13 cellular contexts compared by ENCODE assay signal in the genomic region with DNA sequence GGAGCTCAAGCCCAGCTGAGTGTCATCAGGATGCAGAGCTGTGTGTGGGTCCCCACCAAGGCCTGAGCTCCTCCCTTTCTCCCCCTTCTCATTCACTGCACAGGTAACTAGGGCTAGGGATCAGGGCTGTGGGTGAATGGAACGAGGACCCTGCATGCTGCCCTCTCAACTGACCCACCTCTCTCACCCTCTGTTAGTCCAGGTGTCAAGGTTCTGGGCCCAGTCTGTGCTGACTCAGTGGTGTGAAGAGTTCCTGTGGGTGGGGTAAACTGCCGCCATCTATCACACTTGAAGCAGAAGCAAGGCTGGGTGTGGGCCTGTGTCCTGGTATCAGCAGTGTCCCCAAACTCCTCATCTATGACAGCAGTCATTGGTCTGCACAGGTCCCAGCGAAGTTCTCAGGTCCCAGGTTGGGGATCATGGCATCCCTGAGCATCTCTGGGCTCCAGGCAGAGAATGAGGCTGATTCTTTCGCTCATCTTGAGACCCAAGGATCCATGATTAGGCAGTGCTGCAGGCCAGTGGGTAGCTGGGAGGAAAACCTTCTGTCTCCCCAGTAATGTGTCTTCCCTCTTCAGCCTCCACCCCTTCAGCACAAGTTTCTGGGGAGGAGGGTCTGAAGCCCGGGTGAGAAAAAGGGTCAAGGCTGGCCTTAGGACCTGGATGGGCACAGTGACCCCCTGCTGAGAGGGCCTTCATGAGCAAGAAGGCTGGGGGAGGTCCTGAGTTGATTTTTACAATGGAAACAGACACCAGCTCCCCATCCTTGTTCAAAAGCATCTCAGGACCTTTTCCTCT.
DNase-seq lines count a peak whose midpoint lies in the region; ATAC-seq and TF ChIP-seq lines count a peak whose summit lies in the region.
"Had no signal": no experiment of that assay in that cellular context is flagged by ENCODE, and none has a peak within 500 bp of the region (broad histone marks: within the 10 kb centered on the region; RNA-seq: fewer than 3 reads in every experiment).

No MANE protein-coding gene starts in this region.

- 84 to 100% methylated on average over 1 to 5 of the region's 5 CpGs for WGBS in endodermal cell (ENCODE audit: insufficient coverage in 1 of 2, insufficient read length in 1 of 2), 2 experiments
- 70 to 92% methylated on average over 5 of the region's 5 CpGs for whole genome bisulfite sequencing in body of pancreas, 2 donors

- DNase-seq in right atrium auricular region (ENCODE audit: low spot score) (peak; percentile 30), left cardiac atrium (no peak), endodermal cell (peak; percentile 34), osteoblast (ENCODE audit: insufficient read length, low spot score, missing footprints) (peak; percentile 36), body of pancreas (no peak)
- no peak for DNase-seq in CD4-positive, alpha-beta T cell
- no peak for DNase-seq in activated T-cell treated with anti-CD3 and anti-CD28 coated beads, Interleukin-2, amount 50 U/mL, for 48 hours
- DNase-seq: ACHN; CD8-positive, alpha-beta T cell; COR-L47; GF-D8; GOT3; H9 had no signal

- no peak for TF ChIP-seq POLR2A in body of pancreas (IDR thresholded peaks at IDR 0.05)

- no peak for ATAC-seq in left cardiac atrium
- ATAC-seq in body of pancreas, result no peak
- ATAC-seq in CD4-positive, alpha-beta T cell (ENCODE audit: poor library complexity), result no peak
- ATAC-seq: CD8-positive, alpha-beta T cell had no signal

- H3K4me3 ChIP-seq in right atrium auricular region (no peak overlapping the region), endodermal cell (ENCODE audit: low read length) (no peak overlapping the region), osteoblast (ENCODE audit: insufficient read depth, low read length) (no peak overlapping the region), body of pancreas (no peak overlapping the region)

- peaks cover 0 to 8% of the 10 kb centered on the region in 2 donors for H3K9me3 ChIP-seq in right atrium auricular region
- H3K9me3 ChIP-seq in endodermal cell (ENCODE audit: control insufficient read depth, low read length), result peaks cover 3% of the 10 kb centered on the region
- no peaks in the 10 kb centered on the region for H3K9me3 ChIP-seq in osteoblast (ENCODE audit: low read depth, low read length)
- H3K9me3 ChIP-seq in body of pancreas, result no peaks in the 10 kb centered on the region
- no peaks in the 10 kb centered on the region for H3K9me3 ChIP-seq in CD4-positive, alpha-beta T cell (ENCODE audit: control insufficient read depth, low read length)

- POLR2A ChIA-PET in CD4-positive, alpha-beta T cell (lab: Charles Lee), result no interaction called here

- H4K20me1 ChIP-seq in osteoblast (ENCODE audit: insufficient read depth, low read length), result no peaks in the 10 kb centered on the region

- no peak overlapping the region for H2AFZ ChIP-seq in osteoblast (ENCODE audit: low read length)

- no peaks in the 10 kb centered on the region for H3K79me2 ChIP-seq in osteoblast (ENCODE audit: insufficient read depth, low read length)

- no peak overlapping the region for H3K4me2 ChIP-seq in osteoblast (ENCODE audit: insufficient read depth, low read length)

- no peaks in the 10 kb centered on the region for H3K4me1 Mint-ChIP-seq in endodermal cell
- no peaks in the 10 kb centered on the region for H3K4me1 Mint-ChIP-seq in CD4-positive, alpha-beta T cell (ENCODE audit: low read depth)
- H3K4me1 Mint-ChIP-seq: H9 had no signal

- CTCF ChIA-PET in CD4-positive, alpha-beta T cell (lab: Charles Lee), result no interaction called here

- H3K36me3 Mint-ChIP-seq in endodermal cell (ENCODE audit: low read depth), result no peaks in the 10 kb centered on the region
- H3K36me3 Mint-ChIP-seq in CD4-positive, alpha-beta T cell (ENCODE audit: low read depth), result no peaks in the 10 kb centered on the region
- H3K36me3 Mint-ChIP-seq: CD8-positive, alpha-beta T cell had no signal

- peaks cover 0 to 7% of the 10 kb centered on the region in 2 donors for H3K4me1 ChIP-seq in right atrium auricular region
- H3K4me1 ChIP-seq in endodermal cell (ENCODE audit: control insufficient read depth, insufficient read depth, low read length), result no peaks in the 10 kb centered on the region
- peaks cover 15% of the 10 kb centered on the region for H3K4me1 ChIP-seq in osteoblast (ENCODE audit: insufficient read depth, low read length)
- no peaks in the 10 kb centered on the region for H3K4me1 ChIP-seq in body of pancreas

- no peak overlapping the region for H3K27ac ChIP-seq in right atrium auricular region
- H3K27ac ChIP-seq in endodermal cell (ENCODE audit: low read depth, low read length), result peak overlapping the region; percentile 92
- H3K27ac ChIP-seq in osteoblast (ENCODE audit: low read depth, low read length), result no peak overlapping the region
- no peak overlapping the region for H3K27ac ChIP-seq in body of pancreas
- no peak overlapping the region for H3K27ac ChIP-seq in CD4-positive, alpha-beta T cell (ENCODE audit: low read depth, low read length)

- H3K36me3 ChIP-seq in right atrium auricular region (no peaks in the 10 kb centered on the region), endodermal cell (ENCODE audit: control insufficient read depth, insufficient read depth, low read length) (no peaks in the 10 kb centered on the region), osteoblast (ENCODE audit: insufficient read depth, low read length) (no peaks in the 10 kb centered on the region), body of pancreas (replicated peaks in 1 of 2; ENCODE audit: insufficient read depth in 1 of 2, low read depth in 2 of 2) (no peaks in the 10 kb centered on the region)

- no peak overlapping the region for H3K4me3 Mint-ChIP-seq in endodermal cell
- H3K4me3 Mint-ChIP-seq in CD4-positive, alpha-beta T cell, result no peak overlapping the region
- H3K4me3 Mint-ChIP-seq: CD8-positive, alpha-beta T cell; H9 had no signal

- no peak overlapping the region for H3K9ac ChIP-seq in endodermal cell (ENCODE audit: extremely low read depth, low read length, poor library complexity, severe bottlenecking)

- TF ChIP-seq CTCF in right atrium auricular region (IDR thresholded peaks at IDR 0.05), result no peak
- no peak for TF ChIP-seq CTCF in endodermal cell (conservative IDR thresholded peaks at IDR 0.05)
- TF ChIP-seq CTCF in osteoblast (IDR thresholded peaks at IDR 0.05; ENCODE audit: extremely low read depth, low read depth, low read length), result no peak
- TF ChIP-seq CTCF in body of pancreas (IDR thresholded peaks at IDR 0.05), result no peak
- no peak for TF ChIP-seq CTCF in CD4-positive, alpha-beta T cell (IDR thresholded peaks at IDR 0.05)

- H3K27me3 Mint-ChIP-seq in endodermal cell (ENCODE audit: insufficient read depth), result peaks cover 98% of the 10 kb centered on the region
- H3K27me3 Mint-ChIP-seq in CD4-positive, alpha-beta T cell, result peaks cover 15% of the 10 kb centered on the region

- intact Hi-C loops in left cardiac atrium (cut with DNase I), result no loop called here
- intact Hi-C loops in body of pancreas (cut with DNase I), result no loop called here
- intact Hi-C loops in CD4-positive, alpha-beta T cell (cut with DNase I, micrococcal nuclease), result no loop called here

- H3K27me3 ChIP-seq in right atrium auricular region (no peaks in the 10 kb centered on the region), endodermal cell (ENCODE audit: control insufficient read depth, insufficient read depth, low read length, poor library complexity, severe bottlenecking) (peaks cover 94% of the 10 kb centered on the region), osteoblast (ENCODE audit: insufficient read depth, low read length) (peaks cover 9% of the 10 kb centered on the region), body of pancreas (no peaks in the 10 kb centered on the region)
- H3K27me3 ChIP-seq in CD4-positive, alpha-beta T cell (ENCODE audit: control insufficient read depth, insufficient read depth, low read length), result peaks cover 4% of the 10 kb centered on the region

- H3K9me3 Mint-ChIP-seq in endodermal cell, result no peaks in the 10 kb centered on the region
- no peaks in the 10 kb centered on the region for H3K9me3 Mint-ChIP-seq in CD4-positive, alpha-beta T cell
- H3K9me3 Mint-ChIP-seq: CD8-positive, alpha-beta T cell; H9 had no signal

- H3K27ac Mint-ChIP-seq in endodermal cell, result no peak overlapping the region
- no peak overlapping the region for H3K27ac Mint-ChIP-seq in CD4-positive, alpha-beta T cell
- H3K27ac Mint-ChIP-seq: CD8-positive, alpha-beta T cell; H9 had no signal

Comparison
In these comparisons a context has a peak if more than half of its experiments do, and no peak if none do; other contexts are left out.
1. DNase-seq: peak in right atrium auricular region (single experiment), endodermal cell (single experiment) and osteoblast (single experiment); none in left cardiac atrium (single experiment), body of pancreas (0 of 4), CD4-positive, alpha-beta T cell (0 of 10) and activated T-cell treated with anti-CD3 and anti-CD28 coated beads, Interleukin-2, amount 50 U/mL, for 48 hours (0 of 2).